ENCODE assay signal across 1 cellular context in the genomic region with DNA sequence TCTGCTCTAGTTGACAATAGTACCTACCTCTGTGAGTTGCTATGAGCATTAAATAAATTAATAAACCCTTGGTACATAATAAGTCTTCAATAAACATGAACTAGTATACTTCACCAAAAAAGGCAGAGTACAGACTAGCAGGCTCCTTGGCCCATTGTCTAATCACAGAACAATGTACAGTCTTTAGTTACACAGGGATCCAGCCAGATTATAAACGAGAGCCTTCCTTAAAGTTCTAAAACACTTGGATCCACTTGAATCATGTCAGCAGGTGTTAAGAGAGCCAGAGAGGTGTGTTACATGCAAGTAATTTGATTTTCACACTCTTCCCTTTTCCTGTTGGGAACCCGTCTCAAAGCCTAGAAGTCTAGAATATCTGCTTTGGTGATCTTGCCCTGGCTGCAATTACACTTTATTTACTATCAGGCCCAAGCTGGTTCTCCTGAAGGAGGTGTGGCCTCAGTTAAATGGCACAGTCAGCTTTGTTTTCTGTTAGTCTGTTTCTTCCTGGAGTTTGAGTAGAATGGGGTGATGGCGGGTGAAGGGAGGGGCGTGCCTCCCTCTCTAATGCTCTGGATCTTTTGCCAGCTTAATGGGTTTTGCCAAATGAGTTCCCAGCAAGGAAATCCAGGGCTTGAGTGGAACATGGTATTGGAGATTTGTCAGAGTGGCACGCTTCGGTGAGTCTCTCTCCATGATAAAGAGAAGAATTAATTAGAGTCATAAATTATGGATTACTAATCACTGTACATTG.
TF ChIP-seq lines count a peak whose summit lies in the region.

No MANE protein-coding gene starts in this region.

TF ChIP-seq in GM23338, 12 proteins besides CTCF, POLR2A, EP300 and RAD21 (continued from another document):
- TF ChIP-seq, protein P1, sequence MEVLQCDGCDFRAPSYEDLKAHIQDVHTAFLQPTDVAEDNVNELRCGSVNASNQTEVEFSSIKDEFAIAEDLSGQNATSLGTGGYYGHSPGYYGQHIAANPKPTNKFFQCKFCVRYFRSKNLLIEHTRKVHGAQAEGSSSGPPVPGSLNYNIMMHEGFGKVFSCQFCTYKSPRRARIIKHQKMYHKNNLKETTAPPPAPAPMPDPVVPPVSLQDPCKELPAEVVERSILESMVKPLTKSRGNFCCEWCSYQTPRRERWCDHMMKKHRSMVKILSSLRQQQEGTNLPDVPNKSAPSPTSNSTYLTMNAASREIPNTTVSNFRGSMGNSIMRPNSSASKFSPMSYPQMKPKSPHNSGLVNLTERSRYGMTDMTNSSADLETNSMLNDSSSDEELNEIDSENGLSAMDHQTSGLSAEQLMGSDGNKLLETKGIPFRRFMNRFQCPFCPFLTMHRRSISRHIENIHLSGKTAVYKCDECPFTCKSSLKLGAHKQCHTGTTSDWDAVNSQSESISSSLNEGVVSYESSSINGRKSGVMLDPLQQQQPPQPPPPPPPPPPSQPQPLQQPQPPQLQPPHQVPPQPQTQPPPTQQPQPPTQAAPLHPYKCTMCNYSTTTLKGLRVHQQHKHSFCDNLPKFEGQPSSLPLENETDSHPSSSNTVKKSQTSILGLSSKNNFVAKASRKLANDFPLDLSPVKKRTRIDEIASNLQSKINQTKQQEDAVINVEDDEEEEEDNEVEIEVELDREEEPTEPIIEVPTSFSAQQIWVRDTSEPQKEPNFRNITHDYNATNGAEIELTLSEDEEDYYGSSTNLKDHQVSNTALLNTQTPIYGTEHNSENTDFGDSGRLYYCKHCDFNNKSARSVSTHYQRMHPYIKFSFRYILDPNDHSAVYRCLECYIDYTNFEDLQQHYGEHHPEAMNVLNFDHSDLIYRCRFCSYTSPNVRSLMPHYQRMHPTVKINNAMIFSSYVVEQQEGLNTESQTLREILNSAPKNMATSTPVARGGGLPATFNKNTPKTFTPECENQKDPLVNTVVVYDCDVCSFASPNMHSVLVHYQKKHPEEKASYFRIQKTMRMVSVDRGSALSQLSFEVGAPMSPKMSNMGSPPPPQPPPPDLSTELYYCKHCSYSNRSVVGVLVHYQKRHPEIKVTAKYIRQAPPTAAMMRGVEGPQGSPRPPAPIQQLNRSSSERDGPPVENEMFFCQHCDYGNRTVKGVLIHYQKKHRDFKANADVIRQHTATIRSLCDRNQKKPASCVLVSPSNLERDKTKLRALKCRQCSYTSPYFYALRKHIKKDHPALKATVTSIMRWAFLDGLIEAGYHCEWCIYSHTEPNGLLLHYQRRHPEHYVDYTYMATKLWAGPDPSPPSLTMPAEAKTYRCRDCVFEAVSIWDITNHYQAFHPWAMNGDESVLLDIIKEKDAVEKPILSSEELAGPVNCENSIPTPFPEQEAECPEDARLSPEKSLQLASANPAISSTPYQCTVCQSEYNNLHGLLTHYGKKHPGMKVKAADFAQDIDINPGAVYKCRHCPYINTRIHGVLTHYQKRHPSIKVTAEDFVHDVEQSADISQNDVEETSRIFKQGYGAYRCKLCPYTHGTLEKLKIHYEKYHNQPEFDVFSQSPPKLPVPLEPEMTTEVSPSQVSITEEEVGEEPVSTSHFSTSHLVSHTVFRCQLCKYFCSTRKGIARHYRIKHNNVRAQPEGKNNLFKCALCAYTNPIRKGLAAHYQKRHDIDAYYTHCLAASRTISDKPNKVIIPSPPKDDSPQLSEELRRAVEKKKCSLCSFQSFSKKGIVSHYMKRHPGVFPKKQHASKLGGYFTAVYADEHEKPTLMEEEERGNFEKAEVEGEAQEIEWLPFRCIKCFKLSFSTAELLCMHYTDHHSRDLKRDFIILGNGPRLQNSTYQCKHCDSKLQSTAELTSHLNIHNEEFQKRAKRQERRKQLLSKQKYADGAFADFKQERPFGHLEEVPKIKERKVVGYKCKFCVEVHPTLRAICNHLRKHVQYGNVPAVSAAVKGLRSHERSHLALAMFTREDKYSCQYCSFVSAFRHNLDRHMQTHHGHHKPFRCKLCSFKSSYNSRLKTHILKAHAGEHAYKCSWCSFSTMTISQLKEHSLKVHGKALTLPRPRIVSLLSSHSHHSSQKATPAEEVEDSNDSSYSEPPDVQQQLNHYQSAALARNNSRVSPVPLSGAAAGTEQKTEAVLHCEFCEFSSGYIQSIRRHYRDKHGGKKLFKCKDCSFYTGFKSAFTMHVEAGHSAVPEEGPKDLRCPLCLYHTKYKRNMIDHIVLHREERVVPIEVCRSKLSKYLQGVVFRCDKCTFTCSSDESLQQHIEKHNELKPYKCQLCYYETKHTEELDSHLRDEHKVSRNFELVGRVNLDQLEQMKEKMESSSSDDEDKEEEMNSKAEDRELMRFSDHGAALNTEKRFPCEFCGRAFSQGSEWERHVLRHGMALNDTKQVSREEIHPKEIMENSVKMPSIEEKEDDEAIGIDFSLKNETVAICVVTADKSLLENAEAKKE (CRISPR knock-in tag; IDR thresholded peaks at IDR 0.05): no peak
- TF ChIP-seq REST (IDR thresholded peaks at IDR 0.05; ENCODE audit: unreplicated experiment) (no peak), EZH2phosphoT487 (IDR thresholded peaks at IDR 0.05; ENCODE audit: unreplicated experiment) (no peak), CREB1 (CRISPR knock-in tag; IDR thresholded peaks at IDR 0.05; ENCODE audit: low read depth) (no peak), STAT1 (IDR thresholded peaks at IDR 0.05; ENCODE audit: unreplicated experiment) (no peak)
